In genomic region chr14:72781476-72782181, GRCh38 we compare ENCODE assay signal across 13 cellular contexts.
DNase-seq lines count a peak whose midpoint lies in the region; ATAC-seq, FAIRE-seq and TF ChIP-seq lines count a peak whose summit lies in the region.
"Had no signal": no experiment of that assay in that cellular context is flagged by ENCODE, and none has a peak within 500 bp of the region (broad histone marks: within the 10 kb centered on the region; RNA-seq: fewer than 3 reads in every experiment).

No MANE protein-coding gene starts in this region.

- H4K20me1 ChIP-seq in GM12878 (ENCODE audit: control insufficient read depth, insufficient read depth), result no peaks in the 10 kb centered on the region

- RAD21 ChIA-PET in GM12878 (lab: Charles Lee; ENCODE audit: unreplicated experiment), result no interaction called here

- no peaks in the 10 kb centered on the region for H3K79me2 ChIP-seq in GM12878 (ENCODE audit: control insufficient read depth, insufficient read depth, low read length)

- no peak for TF ChIP-seq RAD21 in GM12878 (IDR thresholded peaks at IDR 0.05; ENCODE audit: insufficient read depth, low read depth, low read length)

- intact Hi-C loops in right cardiac atrium (cut with DNase I) (no loop called here), GM12878 (cut with micrococcal nuclease; ENCODE audit: unreplicated experiment) (no loop called here), posterior cingulate gyrus (cut with DNase I) (no loop called here)

- TF ChIP-seq POLR2A in GM12878 (IDR thresholded peaks at IDR 0.05; ENCODE audit: low read depth, low read length), result no peak

- no peak for ATAC-seq in right cardiac atrium
- ATAC-seq in GM12878, result peak; percentile 43

- no peak for TF ChIP-seq EP300 in GM12878 (IDR thresholded peaks at IDR 0.05; ENCODE audit: borderline replicate concordance in 1 of 2, control insufficient read depth in 1 of 2, low read depth in 2 of 2, low read length in 2 of 2)

- POLR2A ChIA-PET in GM12878 (lab: Charles Lee), result no interaction called here

- H3K27ac ChIP-seq in right atrium auricular region, result peak overlapping the region in 1 of 2 donors; percentile 25
- H3K27ac ChIP-seq in right cardiac atrium (ENCODE audit: low read length), result no peak overlapping the region
- no peak overlapping the region for H3K27ac ChIP-seq in GM12878 (ENCODE audit: control insufficient read depth, insufficient read depth)
- H3K27ac ChIP-seq: skin epidermis had no signal

- no peak overlapping the region for H2AFZ ChIP-seq in GM12878 (ENCODE audit: control insufficient read depth, low read depth, low read length)

- TF ChIP-seq CTCF in right atrium auricular region (IDR thresholded peaks at IDR 0.05), result no peak
- no peak for TF ChIP-seq CTCF in GM12878 (IDR thresholded peaks at IDR 0.05 in 2 of 3, conservative IDR thresholded peaks at IDR 0.05 in 1 of 3; ENCODE audit: control insufficient read depth in 2 of 3, extremely low read depth in 1 of 3, insufficient read depth in 1 of 3, low read depth in 3 of 3, low read length in 3 of 3)

- no peaks in the 10 kb centered on the region for H3K36me3 ChIP-seq in right atrium auricular region
- H3K36me3 ChIP-seq in GM12878 (ENCODE audit: control insufficient read depth in 2 of 2, insufficient read depth in 2 of 2, low read length in 1 of 2), result no peaks in the 10 kb centered on the region
- H3K36me3 ChIP-seq: BE2C had no signal

- WGBS in right cardiac atrium, result 63% methylated on average over 12 of the region's 12 CpGs
- 56% methylated on average over 12 of the region's 12 CpGs for WGBS in GM12878 (ENCODE audit: insufficient coverage, insufficient replicate concordance, low lambda C conversion rate, missing lambda C conversion rate)

- in situ Hi-C loops in GM12878 (cut with MboI), result no loop called here

- no peak overlapping the region for H3K4me3 ChIP-seq in right atrium auricular region
- H3K4me3 ChIP-seq in right cardiac atrium (ENCODE audit: low read length), result no peak overlapping the region
- H3K4me3 ChIP-seq in GM12878, result no peak overlapping the region
- H3K4me3 ChIP-seq: skin epidermis had no signal

- no peak overlapping the region for H3K9ac ChIP-seq in GM12878 (ENCODE audit: control insufficient read depth, insufficient read depth, low read length)

- DNase-seq in right atrium auricular region (ENCODE audit: low spot score) (peak; percentile 21), right cardiac atrium (no peak), GM12878 (ENCODE audit: low read depth, low spot score) (no peak), kidney tubule cell (ENCODE audit: low spot score) (peak; percentile 79), posterior cingulate gyrus (no peak), SIG-M5 (lab: John Stamatoyannopoulos, UW) (no peak), SK-N-DZ (ENCODE audit: low spot score) (no peak), epidermal melanocyte (ENCODE audit: insufficient read length, low spot score) (no peak)
- DNase-seq: activated CD4-positive, alpha-beta T cell treated with anti-CD3 and anti-CD28 coated beads, Interleukin-2, amount 50 U/mL, for 1 hour; BE2C; erythroblast; Right ventricle myocardium superior had no signal

- FAIRE-seq in GM12878 (lab: Jason Lieb, UNC), result no peak

- no TSS peak for BruUV-seq in GM12878 (replicated peaks; lab: Mats Ljungman, UMichigan)

- peaks cover 0 to 4% of the 10 kb centered on the region in 2 donors for H3K9me3 ChIP-seq in right atrium auricular region
- H3K9me3 ChIP-seq in right cardiac atrium (ENCODE audit: control insufficient read depth, low read length), result no peaks in the 10 kb centered on the region
- peaks cover 4% of the 10 kb centered on the region; the same call in 1 of the 3 replicates for H3K9me3 ChIP-seq in GM12878 (replicated peaks; ENCODE audit: control insufficient read depth, insufficient read depth, low read length)

- H3K4me2 ChIP-seq in GM12878 (ENCODE audit: control insufficient read depth, insufficient read depth), result no peak overlapping the region

- H3K4me1 ChIP-seq in right atrium auricular region (peaks cover 0 to 42% of the 10 kb centered on the region in 2 donors), right cardiac atrium (ENCODE audit: control insufficient read depth, insufficient read depth, low read length) (peaks cover 18% of the 10 kb centered on the region), GM12878 (ENCODE audit: control insufficient read depth, insufficient read depth, low read length) (peaks cover 7% of the 10 kb centered on the region)

- H3K27me3 ChIP-seq in right atrium auricular region, result no peaks in the 10 kb centered on the region
- H3K27me3 ChIP-seq in right cardiac atrium (ENCODE audit: control insufficient read depth, insufficient read depth), result no peaks in the 10 kb centered on the region
- H3K27me3 ChIP-seq in GM12878 (replicated peaks in 1 of 2; ENCODE audit: control insufficient read depth in 2 of 2, insufficient read depth in 2 of 2, low read length in 1 of 2), result no peaks in the 10 kb centered on the region
- H3K27me3 ChIP-seq: BE2C had no signal

- CTCF ChIA-PET in GM12878 (lab: Yijun Ruan, JAX), result no interaction called here

- SMC1A ChIA-PET in GM12878 (lab: Charles Lee; ENCODE audit: uncharacterized antibody, unreplicated experiment), result interaction anchor here (1.2 to 1.3 kb wide), 2 partner anchors 14 to 95 kb away, joined by 3 read pairs; no protein-coding TSS in a partner anchor

TF ChIP-seq in GM12878, 131 proteins besides CTCF, POLR2A, EP300 and RAD21:
- TF ChIP-seq MEF2A (IDR thresholded peaks at IDR 0.05; ENCODE audit: insufficient read depth, low read depth, low read length), result peak; percentile 31; the same call in 1 of the 2 replicates
- TF ChIP-seq PAX8 (IDR thresholded peaks at IDR 0.05), result no peak
- peak; percentile 70 for TF ChIP-seq JUNB (IDR thresholded peaks at IDR 0.05)
- peak; percentile 48 for TF ChIP-seq EED (IDR thresholded peaks at IDR 0.05; ENCODE audit: low read depth)
- TF ChIP-seq KDM1A (IDR thresholded peaks at IDR 0.05; ENCODE audit: borderline replicate concordance), result no peak

Comparison
In these comparisons a context has a peak if more than half of its experiments do, and no peak if none do; other contexts are left out.
1. DNase-seq: peak in right atrium auricular region (single experiment) and kidney tubule cell (single experiment); none in right cardiac atrium (0 of 3), GM12878 (single experiment), posterior cingulate gyrus (0 of 10), SIG-M5 (single experiment), SK-N-DZ (single experiment) and epidermal melanocyte (single experiment).